23 cellular contexts compared by ENCODE assay signal in genomic region chr20:35988910-35989463, GRCh38.
"Had no signal": no experiment of that assay in that cellular context is flagged by ENCODE, and none has a peak within 500 bp of the region (broad histone marks: within the 10 kb centered on the region; RNA-seq: fewer than 3 reads in every experiment).

No MANE protein-coding gene starts in this region.

- H3K4me1 ChIP-seq: adrenal gland, breast epithelium, colonic mucosa, prostate gland, right atrium auricular region, thyroid gland had no signal

- FAIRE-seq: astrocyte, TTC549 had no signal

- H3K9me3 ChIP-seq: adrenal gland, breast epithelium, colonic mucosa, neutrophil, ovary, prostate gland, right atrium auricular region, thyroid gland, upper lobe of right lung had no signal

- DNase-seq: activated CD4-positive, alpha-beta T cell treated with anti-CD3 and anti-CD28 coated beads for 1 hour; activated CD4-positive, alpha-beta T cell treated with anti-CD3 and anti-CD28 coated beads, Interleukin-2, amount 50 U/mL, for 1 hour; activated CD8-positive, alpha-beta T cell treated with anti-CD3 and anti-CD28 coated beads, Interleukin-2, amount 10 ng/mL, durations not matched to agents 7 days and 5 days; activated T-cell treated with anti-CD3 and anti-CD28 coated beads, Interleukin-2, amount 50 U/mL, for 1 hour; adrenal gland; colonic mucosa; foreskin melanocyte; left ventricle myocardium superior; mammary epithelial cell; ovary; stimulated activated CD4-positive, alpha-beta T cell treated with anti-CD3 and anti-CD28 coated beads, Interleukin-1b, Interleukin-23, amount 100 ng/mL, for 48 hours; substantia nigra; T-cell; thyroid gland; upper lobe of right lung had no signal

- H3K36me3 ChIP-seq: adrenal gland, breast epithelium, colonic mucosa, neutrophil, ovary, prostate gland, right atrium auricular region, thyroid gland, upper lobe of right lung had no signal

- ATAC-seq: activated CD8-positive, alpha-beta T cell treated with anti-CD3 and anti-CD28 coated beads, Interleukin-2, amount 10 ng/mL, durations not matched to agents 7 days and 5 days; left ventricle myocardium superior; T-cell; upper lobe of right lung had no signal

- H3K27ac ChIP-seq: adrenal gland, breast epithelium, colonic mucosa, epithelial cell of prostate, neutrophil, ovary, prostate gland, right atrium auricular region, skin epidermis, thyroid gland, upper lobe of right lung had no signal

- H3K4me3 ChIP-seq: adrenal gland, breast epithelium, colonic mucosa, ovary, prostate gland, right atrium auricular region, skin epidermis, thyroid gland, upper lobe of right lung had no signal

- H3K27me3 ChIP-seq: adrenal gland, breast epithelium, colonic mucosa, ovary, right atrium auricular region, thyroid gland, upper lobe of right lung had no signal
